Comparison of ENCODE assay signal across 2 cellular contexts in genomic region chr16:3413730-3414379, GRCh38.
TF ChIP-seq lines count a peak whose summit lies in the region.

No MANE protein-coding gene starts in this region.

TF ChIP-seq in liver, 16 proteins besides CTCF, POLR2A, EP300 and RAD21:
- no peak for TF ChIP-seq ZBTB33 (IDR thresholded peaks at IDR 0.05)
- TF ChIP-seq GABPA (IDR thresholded peaks at IDR 0.05 in 1 of 2, conservative IDR thresholded peaks at IDR 0.05 in 1 of 2): no peak

TF ChIP-seq in HepG2, 621 proteins besides CTCF, POLR2A, EP300 and RAD21:
- TF ChIP-seq MAX (IDR thresholded peaks at IDR 0.05): no peak
- no peak for TF ChIP-seq ZNF382 (CRISPR knock-in tag; IDR thresholded peaks at IDR 0.05; ENCODE audit: borderline replicate concordance)
- no peak for TF ChIP-seq ZNF280D (CRISPR knock-in tag; IDR thresholded peaks at IDR 0.05)
- TF ChIP-seq ARID5B (CRISPR knock-in tag; IDR thresholded peaks at IDR 0.05): no peak
- TF ChIP-seq BORCS8-MEF2B (CRISPR knock-in tag; IDR thresholded peaks at IDR 0.05): no peak
- no peak for TF ChIP-seq GTF2F1 (IDR thresholded peaks at IDR 0.05; ENCODE audit: low read length)
- TF ChIP-seq RBM22 (optimal IDR thresholded peaks at IDR 0.05; ENCODE audit: low read length): no peak
- no peak for TF ChIP-seq MAFG (CRISPR knock-in tag; IDR thresholded peaks at IDR 0.05)
